ENCODE assay signal across 9 cellular contexts in the genomic region with DNA sequence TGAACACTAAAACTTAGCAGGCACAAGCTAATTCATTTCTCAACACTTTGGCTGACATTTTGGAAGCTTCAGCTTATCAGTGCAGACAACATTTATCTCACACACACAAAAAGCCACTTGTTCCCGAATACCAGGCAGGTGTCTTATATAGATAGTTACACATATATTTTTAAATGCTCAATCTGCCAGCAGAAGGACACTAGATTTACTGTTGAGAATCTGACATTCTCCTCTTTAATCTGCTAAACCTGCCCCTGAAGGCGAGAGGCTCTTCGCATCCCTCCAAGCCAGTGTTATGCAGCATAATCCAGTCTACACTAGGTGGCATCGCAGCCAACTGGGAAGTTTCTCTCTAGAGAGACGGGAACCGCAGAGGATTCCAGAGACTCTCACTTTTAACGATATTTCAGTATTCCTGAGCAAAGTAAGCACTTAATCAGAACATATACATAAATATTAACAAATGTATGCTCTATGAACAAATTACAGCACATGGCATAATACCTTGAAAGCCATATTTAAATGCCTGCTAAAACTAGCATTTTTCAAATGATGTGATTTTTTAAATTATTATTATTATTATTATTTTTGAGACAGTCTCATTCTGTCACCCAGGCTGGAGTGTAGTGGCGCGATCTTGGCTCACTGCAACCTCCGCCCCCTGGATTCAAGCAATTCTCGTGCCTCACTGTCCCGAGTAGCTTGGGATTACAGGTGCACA.
DNase-seq lines count a peak whose midpoint lies in the region; ATAC-seq and TF ChIP-seq lines count a peak whose summit lies in the region.
"Had no signal": no experiment of that assay in that cellular context is flagged by ENCODE, and none has a peak within 500 bp of the region (broad histone marks: within the 10 kb centered on the region; RNA-seq: fewer than 3 reads in every experiment).

No MANE protein-coding gene starts in this region.

- no peak for ATAC-seq in activated CD8-positive, alpha-beta T cell treated with anti-CD3 and anti-CD28 coated beads for 36 hours
- no peak for ATAC-seq in activated CD8-positive, alpha-beta T cell treated with anti-CD3 and anti-CD28 coated beads, Interleukin-2, amount 10 ng/mL, durations not matched to agents 7 days and 5 days

- no peaks in the 10 kb centered on the region for H3K36me3 Mint-ChIP-seq in activated CD8-positive, alpha-beta T cell treated with anti-CD3 and anti-CD28 coated beads for 36 hours (ENCODE audit: low read depth)
- no peaks in the 10 kb centered on the region for H3K36me3 Mint-ChIP-seq in activated CD8-positive, alpha-beta T cell treated with anti-CD3 and anti-CD28 coated beads, Interleukin-2, amount 10 ng/mL, durations not matched to agents 7 days and 5 days (ENCODE audit: low read depth)
- H3K36me3 Mint-ChIP-seq: activated naive CD8-positive, alpha-beta T cell treated with anti-CD3 and anti-CD28 coated beads, Interleukin-2, amount 10 ng/mL, durations not matched to agents 7 days and 5 days had no signal

- H3K27ac Mint-ChIP-seq in activated CD8-positive, alpha-beta T cell treated with anti-CD3 and anti-CD28 coated beads for 36 hours = no peak overlapping the region
- no peak overlapping the region for H3K27ac Mint-ChIP-seq in activated CD8-positive, alpha-beta T cell treated with anti-CD3 and anti-CD28 coated beads, Interleukin-2, amount 10 ng/mL, durations not matched to agents 7 days and 5 days
- H3K27ac Mint-ChIP-seq: activated naive CD8-positive, alpha-beta T cell treated with anti-CD3 and anti-CD28 coated beads, Interleukin-2, amount 10 ng/mL, durations not matched to agents 7 days and 5 days had no signal

- POLR2A ChIA-PET in activated CD8-positive, alpha-beta T cell treated with anti-CD3 and anti-CD28 coated beads for 36 hours (lab: Charles Lee) = interaction anchor here (0.7 kb wide), 1 partner anchor 103 kb away, joined by 3 read pairs; no protein-coding TSS in a partner anchor
- POLR2A ChIA-PET in activated CD8-positive, alpha-beta T cell treated with anti-CD3 and anti-CD28 coated beads, Interleukin-2, amount 10 ng/mL, durations not matched to agents 7 days and 5 days (lab: Charles Lee) = no interaction called here

- peaks cover 10% of the 10 kb centered on the region for H3K27me3 Mint-ChIP-seq in activated CD8-positive, alpha-beta T cell treated with anti-CD3 and anti-CD28 coated beads for 36 hours
- peaks cover 16% of the 10 kb centered on the region for H3K27me3 Mint-ChIP-seq in activated CD8-positive, alpha-beta T cell treated with anti-CD3 and anti-CD28 coated beads, Interleukin-2, amount 10 ng/mL, durations not matched to agents 7 days and 5 days (ENCODE audit: low read depth)

- CTCF ChIA-PET in activated CD8-positive, alpha-beta T cell treated with anti-CD3 and anti-CD28 coated beads for 36 hours (lab: Charles Lee) = no interaction called here
- CTCF ChIA-PET in activated CD8-positive, alpha-beta T cell treated with anti-CD3 and anti-CD28 coated beads, Interleukin-2, amount 10 ng/mL, durations not matched to agents 7 days and 5 days (lab: Charles Lee) = interaction anchor here (0.5 kb wide), 1 partner anchor 106 kb away, joined by 3 read pairs; no protein-coding TSS in a partner anchor

- TF ChIP-seq CTCF in activated CD8-positive, alpha-beta T cell treated with anti-CD3 and anti-CD28 coated beads for 36 hours (IDR thresholded peaks at IDR 0.05) = peak; percentile 28

- intact Hi-C loops in activated CD8-positive, alpha-beta T cell treated with anti-CD3 and anti-CD28 coated beads for 36 hours (cut with micrococcal nuclease) = no loop called here

- peak; percentile 11 for DNase-seq in activated CD8-positive, alpha-beta T cell treated with anti-CD3 and anti-CD28 coated beads for 36 hours
- DNase-seq in activated CD8-positive, alpha-beta T cell treated with anti-CD3 and anti-CD28 coated beads, Interleukin-2, amount 10 ng/mL, durations not matched to agents 7 days and 5 days = no peak
- DNase-seq in NCI-H82 (lab: John Stamatoyannopoulos, UW) (peak; percentile 85), dermis blood vessel endothelial cell (peak; percentile 82), midbrain (lab: John Stamatoyannopoulos, UW) (peak; percentile 55), cortex of kidney (lab: John Stamatoyannopoulos, UW) (no peak), NCI-H2107 treated with DMSO at 0.1 percent for 48 hours (lab: John Stamatoyannopoulos, UW; ENCODE audit: unreplicated experiment) (no peak), KG1 (lab: John Stamatoyannopoulos, UW) (no peak)
- DNase-seq: activated naive CD8-positive, alpha-beta T cell treated with anti-CD3 and anti-CD28 coated beads, Interleukin-2, amount 10 ng/mL, durations not matched to agents 7 days and 5 days had no signal

- no peaks in the 10 kb centered on the region for H3K4me1 Mint-ChIP-seq in activated CD8-positive, alpha-beta T cell treated with anti-CD3 and anti-CD28 coated beads for 36 hours (ENCODE audit: low read depth)
- H3K4me1 Mint-ChIP-seq in activated CD8-positive, alpha-beta T cell treated with anti-CD3 and anti-CD28 coated beads, Interleukin-2, amount 10 ng/mL, durations not matched to agents 7 days and 5 days (ENCODE audit: low read depth) = no peaks in the 10 kb centered on the region
- H3K4me1 Mint-ChIP-seq: activated naive CD8-positive, alpha-beta T cell treated with anti-CD3 and anti-CD28 coated beads, Interleukin-2, amount 10 ng/mL, durations not matched to agents 7 days and 5 days had no signal

- no peaks in the 10 kb centered on the region for H3K9me3 Mint-ChIP-seq in activated CD8-positive, alpha-beta T cell treated with anti-CD3 and anti-CD28 coated beads for 36 hours
- no peaks in the 10 kb centered on the region for H3K9me3 Mint-ChIP-seq in activated CD8-positive, alpha-beta T cell treated with anti-CD3 and anti-CD28 coated beads, Interleukin-2, amount 10 ng/mL, durations not matched to agents 7 days and 5 days (ENCODE audit: insufficient read depth)
- H3K9me3 Mint-ChIP-seq: activated naive CD8-positive, alpha-beta T cell treated with anti-CD3 and anti-CD28 coated beads, Interleukin-2, amount 10 ng/mL, durations not matched to agents 7 days and 5 days had no signal

- no peak overlapping the region for H3K4me3 Mint-ChIP-seq in activated CD8-positive, alpha-beta T cell treated with anti-CD3 and anti-CD28 coated beads for 36 hours
- H3K4me3 Mint-ChIP-seq in activated CD8-positive, alpha-beta T cell treated with anti-CD3 and anti-CD28 coated beads, Interleukin-2, amount 10 ng/mL, durations not matched to agents 7 days and 5 days = no peak overlapping the region
- H3K4me3 Mint-ChIP-seq: activated naive CD8-positive, alpha-beta T cell treated with anti-CD3 and anti-CD28 coated beads, Interleukin-2, amount 10 ng/mL, durations not matched to agents 7 days and 5 days had no signal

Comparison
In these comparisons a context has a peak if more than half of its experiments do, and no peak if none do; other contexts are left out.
1. DNase-seq: peak in activated CD8-positive, alpha-beta T cell treated with anti-CD3 and anti-CD28 coated beads for 36 hours (single experiment), NCI-H82 (single experiment), dermis blood vessel endothelial cell (single experiment) and midbrain (single experiment); none in activated CD8-positive, alpha-beta T cell treated with anti-CD3 and anti-CD28 coated beads, Interleukin-2, amount 10 ng/mL, durations not matched to agents 7 days and 5 days (single experiment), cortex of kidney (single experiment), NCI-H2107 treated with DMSO at 0.1 percent for 48 hours (single experiment) and KG1 (single experiment).